1 cellular context compared by ENCODE assay signal in the genomic region with DNA sequence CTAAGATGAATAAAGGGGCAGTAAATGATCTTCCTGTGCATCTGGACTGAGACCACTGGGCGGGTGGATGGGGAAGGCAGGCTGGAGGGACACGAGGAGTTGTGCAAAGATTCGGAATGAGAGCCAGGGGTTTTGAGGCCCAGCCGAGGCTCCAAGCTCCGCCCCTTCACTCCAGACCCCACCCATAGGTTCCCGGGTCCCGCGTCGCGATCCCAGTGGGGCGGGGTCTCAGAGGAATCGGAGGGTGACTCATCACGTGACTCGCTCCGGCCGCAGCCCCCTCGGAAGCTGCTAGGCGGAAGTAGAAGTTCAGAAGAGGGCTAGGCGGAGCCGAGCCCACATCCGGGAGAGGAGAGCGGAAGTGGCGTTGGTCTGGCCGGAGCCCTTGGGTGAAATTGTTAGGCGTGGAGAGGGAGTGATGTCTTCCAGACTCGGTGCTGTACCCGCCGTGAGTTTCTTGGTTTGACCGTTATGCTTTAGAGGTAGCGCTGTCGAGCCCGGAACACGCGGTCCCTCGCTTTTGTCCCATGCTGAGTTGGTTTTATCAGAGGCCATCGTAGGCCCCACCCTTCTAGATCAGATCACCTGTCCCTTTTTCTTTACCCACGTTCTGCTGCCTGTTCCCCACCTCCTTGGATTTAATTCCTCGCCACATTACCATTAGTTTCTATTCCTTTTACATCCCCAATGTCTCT.
TF ChIP-seq lines count a peak whose summit lies in the region.

A gene with protein sequence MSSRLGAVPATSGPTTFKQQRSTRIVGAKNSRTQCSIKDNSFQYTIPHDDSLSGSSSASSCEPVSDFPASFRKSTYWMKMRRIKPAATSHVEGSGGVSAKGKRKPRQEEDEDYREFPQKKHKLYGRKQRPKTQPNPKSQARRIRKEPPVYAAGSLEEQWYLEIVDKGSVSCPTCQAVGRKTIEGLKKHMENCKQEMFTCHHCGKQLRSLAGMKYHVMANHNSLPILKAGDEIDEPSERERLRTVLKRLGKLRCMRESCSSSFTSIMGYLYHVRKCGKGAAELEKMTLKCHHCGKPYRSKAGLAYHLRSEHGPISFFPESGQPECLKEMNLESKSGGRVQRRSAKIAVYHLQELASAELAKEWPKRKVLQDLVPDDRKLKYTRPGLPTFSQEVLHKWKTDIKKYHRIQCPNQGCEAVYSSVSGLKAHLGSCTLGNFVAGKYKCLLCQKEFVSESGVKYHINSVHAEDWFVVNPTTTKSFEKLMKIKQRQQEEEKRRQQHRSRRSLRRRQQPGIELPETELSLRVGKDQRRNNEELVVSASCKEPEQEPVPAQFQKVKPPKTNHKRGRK (plus strand): TSS at position 348 of the 695 bp plus-strand sequence. CDS start 71 bp downstream, at position 419.

TF ChIP-seq in HEK293, 187 proteins besides CTCF, POLR2A, EP300 and RAD21 (continued from another document):
- TF ChIP-seq, protein P1, sequence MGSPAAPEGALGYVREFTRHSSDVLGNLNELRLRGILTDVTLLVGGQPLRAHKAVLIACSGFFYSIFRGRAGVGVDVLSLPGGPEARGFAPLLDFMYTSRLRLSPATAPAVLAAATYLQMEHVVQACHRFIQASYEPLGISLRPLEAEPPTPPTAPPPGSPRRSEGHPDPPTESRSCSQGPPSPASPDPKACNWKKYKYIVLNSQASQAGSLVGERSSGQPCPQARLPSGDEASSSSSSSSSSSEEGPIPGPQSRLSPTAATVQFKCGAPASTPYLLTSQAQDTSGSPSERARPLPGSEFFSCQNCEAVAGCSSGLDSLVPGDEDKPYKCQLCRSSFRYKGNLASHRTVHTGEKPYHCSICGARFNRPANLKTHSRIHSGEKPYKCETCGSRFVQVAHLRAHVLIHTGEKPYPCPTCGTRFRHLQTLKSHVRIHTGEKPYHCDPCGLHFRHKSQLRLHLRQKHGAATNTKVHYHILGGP (tag by site-specific recombination; IDR thresholded peaks at IDR 0.05): no peak
- TF ChIP-seq ZNF426 (tag by site-specific recombination; IDR thresholded peaks at IDR 0.05) (no peak), ZNF768 (tag by site-specific recombination; IDR thresholded peaks at IDR 0.05) (no peak), BCL11A (tag by site-specific recombination; IDR thresholded peaks at IDR 0.05; ENCODE audit: low read depth) (no peak), ZNF174 (tag by site-specific recombination; IDR thresholded peaks at IDR 0.05) (no peak), ZNF530 (tag by site-specific recombination; IDR thresholded peaks at IDR 0.05; ENCODE audit: low read depth) (no peak), KLF16 (tag by site-specific recombination; IDR thresholded peaks at IDR 0.05) (no peak), ZFHX2 (tag by site-specific recombination; conservative IDR thresholded peaks at IDR 0.05) (no peak), ZBTB17 (tag by site-specific recombination; IDR thresholded peaks at IDR 0.05) (peak; percentile 76), RBAK (tag by site-specific recombination; IDR thresholded peaks at IDR 0.05) (no peak), OVOL3 (tag by site-specific recombination; IDR thresholded peaks at IDR 0.05) (no peak)
- TF ChIP-seq, protein P2, sequence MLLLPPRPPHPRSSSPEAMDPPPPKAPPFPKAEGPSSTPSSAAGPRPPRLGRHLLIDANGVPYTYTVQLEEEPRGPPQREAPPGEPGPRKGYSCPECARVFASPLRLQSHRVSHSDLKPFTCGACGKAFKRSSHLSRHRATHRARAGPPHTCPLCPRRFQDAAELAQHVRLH (tag by site-specific recombination; IDR thresholded peaks at IDR 0.05): no peak
- TF ChIP-seq, protein P3, sequence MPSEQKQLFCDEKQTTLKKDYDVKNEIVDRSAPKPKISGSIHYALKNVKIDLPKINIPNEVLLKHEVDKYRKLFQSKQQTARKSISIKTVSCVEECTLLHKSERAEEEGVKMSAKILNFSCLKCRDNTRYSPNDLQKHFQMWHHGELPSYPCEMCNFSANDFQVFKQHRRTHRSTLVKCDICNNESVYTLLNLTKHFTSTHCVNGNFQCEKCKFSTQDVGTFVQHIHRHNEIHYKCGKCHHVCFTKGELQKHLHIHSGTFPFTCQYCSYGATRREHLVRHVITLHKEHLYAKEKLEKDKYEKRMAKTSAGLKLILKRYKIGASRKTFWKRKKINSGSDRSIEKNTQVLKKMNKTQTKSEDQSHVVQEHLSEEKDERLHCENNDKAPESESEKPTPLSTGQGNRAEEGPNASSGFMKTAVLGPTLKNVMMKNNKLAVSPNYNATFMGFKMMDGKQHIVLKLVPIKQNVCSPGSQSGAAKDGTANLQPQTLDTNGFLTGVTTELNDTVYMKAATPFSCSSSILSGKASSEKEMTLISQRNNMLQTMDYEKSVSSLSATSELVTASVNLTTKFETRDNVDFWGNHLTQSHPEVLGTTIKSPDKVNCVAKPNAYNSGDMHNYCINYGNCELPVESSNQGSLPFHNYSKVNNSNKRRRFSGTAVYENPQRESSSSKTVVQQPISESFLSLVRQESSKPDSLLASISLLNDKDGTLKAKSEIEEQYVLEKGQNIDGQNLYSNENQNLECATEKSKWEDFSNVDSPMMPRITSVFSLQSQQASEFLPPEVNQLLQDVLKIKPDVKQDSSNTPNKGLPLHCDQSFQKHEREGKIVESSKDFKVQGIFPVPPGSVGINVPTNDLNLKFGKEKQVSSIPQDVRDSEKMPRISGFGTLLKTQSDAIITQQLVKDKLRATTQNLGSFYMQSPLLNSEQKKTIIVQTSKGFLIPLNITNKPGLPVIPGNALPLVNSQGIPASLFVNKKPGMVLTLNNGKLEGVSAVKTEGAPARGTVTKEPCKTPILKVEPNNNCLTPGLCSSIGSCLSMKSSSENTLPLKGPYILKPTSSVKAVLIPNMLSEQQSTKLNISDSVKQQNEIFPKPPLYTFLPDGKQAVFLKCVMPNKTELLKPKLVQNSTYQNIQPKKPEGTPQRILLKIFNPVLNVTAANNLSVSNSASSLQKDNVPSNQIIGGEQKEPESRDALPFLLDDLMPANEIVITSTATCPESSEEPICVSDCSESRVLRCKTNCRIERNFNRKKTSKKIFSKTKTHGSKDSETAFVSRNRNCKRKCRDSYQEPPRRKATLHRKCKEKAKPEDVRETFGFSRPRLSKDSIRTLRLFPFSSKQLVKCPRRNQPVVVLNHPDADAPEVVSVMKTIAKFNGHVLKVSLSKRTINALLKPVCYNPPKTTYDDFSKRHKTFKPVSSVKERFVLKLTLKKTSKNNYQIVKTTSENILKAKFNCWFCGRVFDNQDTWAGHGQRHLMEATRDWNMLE (tag by site-specific recombination; conservative IDR thresholded peaks at IDR 0.05; ENCODE audit: low read depth): peak; percentile 90
- TF ChIP-seq, protein P4, sequence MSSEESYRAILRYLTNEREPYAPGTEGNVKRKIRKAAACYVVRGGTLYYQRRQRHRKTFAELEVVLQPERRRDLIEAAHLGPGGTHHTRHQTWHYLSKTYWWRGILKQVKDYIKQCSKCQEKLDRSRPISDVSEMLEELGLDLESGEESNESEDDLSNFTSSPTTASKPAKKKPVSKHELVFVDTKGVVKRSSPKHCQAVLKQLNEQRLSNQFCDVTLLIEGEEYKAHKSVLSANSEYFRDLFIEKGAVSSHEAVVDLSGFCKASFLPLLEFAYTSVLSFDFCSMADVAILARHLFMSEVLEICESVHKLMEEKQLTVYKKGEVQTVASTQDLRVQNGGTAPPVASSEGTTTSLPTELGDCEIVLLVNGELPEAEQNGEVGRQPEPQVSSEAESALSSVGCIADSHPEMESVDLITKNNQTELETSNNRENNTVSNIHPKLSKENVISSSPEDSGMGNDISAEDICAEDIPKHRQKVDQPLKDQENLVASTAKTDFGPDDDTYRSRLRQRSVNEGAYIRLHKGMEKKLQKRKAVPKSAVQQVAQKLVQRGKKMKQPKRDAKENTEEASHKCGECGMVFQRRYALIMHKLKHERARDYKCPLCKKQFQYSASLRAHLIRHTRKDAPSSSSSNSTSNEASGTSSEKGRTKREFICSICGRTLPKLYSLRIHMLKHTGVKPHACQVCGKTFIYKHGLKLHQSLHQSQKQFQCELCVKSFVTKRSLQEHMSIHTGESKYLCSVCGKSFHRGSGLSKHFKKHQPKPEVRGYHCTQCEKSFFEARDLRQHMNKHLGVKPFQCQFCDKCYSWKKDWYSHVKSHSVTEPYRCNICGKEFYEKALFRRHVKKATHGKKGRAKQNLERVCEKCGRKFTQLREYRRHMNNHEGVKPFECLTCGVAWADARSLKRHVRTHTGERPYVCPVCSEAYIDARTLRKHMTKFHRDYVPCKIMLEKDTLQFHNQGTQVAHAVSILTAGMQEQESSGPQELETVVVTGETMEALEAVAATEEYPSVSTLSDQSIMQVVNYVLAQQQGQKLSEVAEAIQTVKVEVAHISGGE (tag by site-specific recombination; conservative IDR thresholded peaks at IDR 0.05; ENCODE audit: low read depth): peak; percentile 90
- TF ChIP-seq, protein P5, sequence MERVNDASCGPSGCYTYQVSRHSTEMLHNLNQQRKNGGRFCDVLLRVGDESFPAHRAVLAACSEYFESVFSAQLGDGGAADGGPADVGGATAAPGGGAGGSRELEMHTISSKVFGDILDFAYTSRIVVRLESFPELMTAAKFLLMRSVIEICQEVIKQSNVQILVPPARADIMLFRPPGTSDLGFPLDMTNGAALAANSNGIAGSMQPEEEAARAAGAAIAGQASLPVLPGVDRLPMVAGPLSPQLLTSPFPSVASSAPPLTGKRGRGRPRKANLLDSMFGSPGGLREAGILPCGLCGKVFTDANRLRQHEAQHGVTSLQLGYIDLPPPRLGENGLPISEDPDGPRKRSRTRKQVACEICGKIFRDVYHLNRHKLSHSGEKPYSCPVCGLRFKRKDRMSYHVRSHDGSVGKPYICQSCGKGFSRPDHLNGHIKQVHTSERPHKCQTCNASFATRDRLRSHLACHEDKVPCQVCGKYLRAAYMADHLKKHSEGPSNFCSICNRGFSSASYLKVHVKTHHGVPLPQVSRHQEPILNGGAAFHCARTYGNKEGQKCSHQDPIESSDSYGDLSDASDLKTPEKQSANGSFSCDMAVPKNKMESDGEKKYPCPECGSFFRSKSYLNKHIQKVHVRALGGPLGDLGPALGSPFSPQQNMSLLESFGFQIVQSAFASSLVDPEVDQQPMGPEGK (tag by site-specific recombination; IDR thresholded peaks at IDR 0.05): peak; percentile 64; the same call in 1 of the 2 replicates
- TF ChIP-seq, protein P6, sequence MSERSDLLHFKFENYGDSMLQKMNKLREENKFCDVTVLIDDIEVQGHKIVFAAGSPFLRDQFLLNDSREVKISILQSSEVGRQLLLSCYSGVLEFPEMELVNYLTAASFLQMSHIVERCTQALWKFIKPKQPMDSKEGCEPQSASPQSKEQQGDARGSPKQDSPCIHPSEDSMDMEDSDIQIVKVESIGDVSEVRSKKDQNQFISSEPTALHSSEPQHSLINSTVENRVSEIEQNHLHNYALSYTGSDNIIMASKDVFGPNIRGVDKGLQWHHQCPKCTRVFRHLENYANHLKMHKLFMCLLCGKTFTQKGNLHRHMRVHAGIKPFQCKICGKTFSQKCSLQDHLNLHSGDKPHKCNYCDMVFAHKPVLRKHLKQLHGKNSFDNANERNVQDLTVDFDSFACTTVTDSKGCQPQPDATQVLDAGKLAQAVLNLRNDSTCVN (tag by site-specific recombination; optimal IDR thresholded peaks at IDR 0.05): peak; percentile 12
